In genomic region chr5:113202904-113203716, GRCh38 we compare ENCODE assay signal across 8 cellular contexts.
DNase-seq lines count a peak whose midpoint lies in the region; ATAC-seq and TF ChIP-seq lines count a peak whose summit lies in the region.
"Had no signal": no experiment of that assay in that cellular context is flagged by ENCODE, and none has a peak within 500 bp of the region (broad histone marks: within the 10 kb centered on the region; RNA-seq: fewer than 3 reads in every experiment).

No MANE protein-coding gene starts in this region.

- DNase-seq in NCI-H82 (lab: John Stamatoyannopoulos, UW) = peak; percentile 99
- peak; percentile 91 for DNase-seq in endodermal cell
- peak; percentile 33 for DNase-seq in lung (ENCODE audit: low spot score)
- DNase-seq in vagina (ENCODE audit: extremely low spot score in 2 of 2) = no peak
- no peak for DNase-seq in left colon
- no peak for DNase-seq in erythroblast (lab: John Stamatoyannopoulos, UW)
- DNase-seq in effector memory CD4-positive, alpha-beta T cell = no peak
- DNase-seq: activated CD4-positive, alpha-beta T cell treated with anti-CD3 and anti-CD28 coated beads, Interleukin-2, amount 10 ng/mL, durations not matched to agents 7 days and 5 days had no signal

- H3K36me3 ChIP-seq in endodermal cell (ENCODE audit: control insufficient read depth, insufficient read depth, low read length) (peaks cover 24% of the 10 kb centered on the region), lung (ENCODE audit: control insufficient read depth in 2 of 2, insufficient read depth in 2 of 2, low read length in 2 of 2) (no peaks in the 10 kb centered on the region), vagina (no peaks in the 10 kb centered on the region)
- H3K36me3 ChIP-seq in effector memory CD4-positive, alpha-beta T cell (ENCODE audit: control insufficient read depth, insufficient read depth, low read length) = no peaks in the 10 kb centered on the region

- peak overlapping the region; percentile 77 for H3K4me3 Mint-ChIP-seq in endodermal cell
- H3K4me3 Mint-ChIP-seq: activated CD4-positive, alpha-beta T cell treated with anti-CD3 and anti-CD28 coated beads, Interleukin-2, amount 10 ng/mL, durations not matched to agents 7 days and 5 days had no signal

- TF ChIP-seq POLR2A in vagina (IDR thresholded peaks at IDR 0.05) (no peak), erythroblast (IDR thresholded peaks at IDR 0.05; ENCODE audit: low read length) (no peak)

- H3K9me3 ChIP-seq in endodermal cell (ENCODE audit: control insufficient read depth, low read length) (no peaks in the 10 kb centered on the region), lung (ENCODE audit: control insufficient read depth in 2 of 2, insufficient read depth in 1 of 2, low read length in 1 of 2) (no peaks in the 10 kb centered on the region), vagina (no peaks in the 10 kb centered on the region)
- no peaks in the 10 kb centered on the region for H3K9me3 ChIP-seq in effector memory CD4-positive, alpha-beta T cell (ENCODE audit: control insufficient read depth, low read length)

- peaks cover 73% of the 10 kb centered on the region for H3K4me1 Mint-ChIP-seq in endodermal cell
- H3K4me1 Mint-ChIP-seq: activated CD4-positive, alpha-beta T cell treated with anti-CD3 and anti-CD28 coated beads, Interleukin-2, amount 10 ng/mL, durations not matched to agents 7 days and 5 days had no signal

- peak overlapping the region; percentile 82 for H3K27ac Mint-ChIP-seq in endodermal cell
- H3K27ac Mint-ChIP-seq: activated CD4-positive, alpha-beta T cell treated with anti-CD3 and anti-CD28 coated beads, Interleukin-2, amount 10 ng/mL, durations not matched to agents 7 days and 5 days had no signal

- no peaks in the 10 kb centered on the region for H3K9me3 Mint-ChIP-seq in endodermal cell
- H3K9me3 Mint-ChIP-seq: activated CD4-positive, alpha-beta T cell treated with anti-CD3 and anti-CD28 coated beads, Interleukin-2, amount 10 ng/mL, durations not matched to agents 7 days and 5 days had no signal

- 16 to 37% methylated on average over 10 to 24 of the region's 25 CpGs for WGBS in endodermal cell (ENCODE audit: insufficient coverage in 1 of 2, insufficient read length in 1 of 2), 2 experiments
- WGBS in lung, 2 donors = 74 to 77% methylated on average over 25 of the region's 25 CpGs

- H3K9ac ChIP-seq in endodermal cell (ENCODE audit: extremely low read depth, low read length, poor library complexity, severe bottlenecking) = peak overlapping the region; percentile 69

- ATAC-seq in lung (ENCODE audit: insufficient read depth, low FRiP score) (peak; percentile 49), left colon (no peak)

- H3K4me3 ChIP-seq in endodermal cell (ENCODE audit: low read length) (peak overlapping the region; percentile 96), lung (no peak overlapping the region), vagina (peak overlapping the region in 1 of 2 donors; percentile 11)
- H3K4me3 ChIP-seq in effector memory CD4-positive, alpha-beta T cell (ENCODE audit: insufficient read depth, low read depth, low read length, poor library complexity, severe bottlenecking) = no peak overlapping the region

- H3K36me3 Mint-ChIP-seq in endodermal cell (ENCODE audit: low read depth) = peaks cover 12% of the 10 kb centered on the region

- no peak for TF ChIP-seq CTCF in endodermal cell (conservative IDR thresholded peaks at IDR 0.05)
- TF ChIP-seq CTCF in lung (IDR thresholded peaks at IDR 0.05; ENCODE audit: control extremely low read depth, extremely low read depth) = no peak
- TF ChIP-seq CTCF in vagina (IDR thresholded peaks at IDR 0.05) = no peak

- no peaks in the 10 kb centered on the region for H3K27me3 Mint-ChIP-seq in endodermal cell (ENCODE audit: insufficient read depth)
- H3K27me3 Mint-ChIP-seq: activated CD4-positive, alpha-beta T cell treated with anti-CD3 and anti-CD28 coated beads, Interleukin-2, amount 10 ng/mL, durations not matched to agents 7 days and 5 days had no signal

- H3K27me3 ChIP-seq in endodermal cell (ENCODE audit: control insufficient read depth, insufficient read depth, low read length, poor library complexity, severe bottlenecking) (no peaks in the 10 kb centered on the region), lung (ENCODE audit: control insufficient read depth, insufficient read depth) (no peaks in the 10 kb centered on the region), vagina (no peaks in the 10 kb centered on the region)
- no peaks in the 10 kb centered on the region for H3K27me3 ChIP-seq in effector memory CD4-positive, alpha-beta T cell (replicated peaks; ENCODE audit: control insufficient read depth, insufficient read depth, low read length, poor library complexity, severe bottlenecking)

- H3K4me1 ChIP-seq in endodermal cell (ENCODE audit: control insufficient read depth, insufficient read depth, low read length) (peaks cover 41% of the 10 kb centered on the region), lung (ENCODE audit: control insufficient read depth in 2 of 2, insufficient read depth in 2 of 2, low read length in 2 of 2) (peaks cover 5 to 31% of the 10 kb centered on the region in 2 donors), vagina (peaks cover 64% of the 10 kb centered on the region)
- H3K4me1 ChIP-seq in effector memory CD4-positive, alpha-beta T cell (ENCODE audit: control insufficient read depth, insufficient read depth, low read length, poor library complexity, severe bottlenecking) = no peaks in the 10 kb centered on the region

- peak overlapping the region; percentile 59 for H3K27ac ChIP-seq in endodermal cell (ENCODE audit: low read depth, low read length)
- peak overlapping the region in 1 of 2 donors; percentile 76 for H3K27ac ChIP-seq in lung (ENCODE audit: low read depth in 1 of 2, low read length in 1 of 2)
- peak overlapping the region; percentile 13 for H3K27ac ChIP-seq in vagina
- no peak overlapping the region for H3K27ac ChIP-seq in effector memory CD4-positive, alpha-beta T cell (ENCODE audit: insufficient read depth, low read length, poor library complexity, severe bottlenecking)

- intact Hi-C loops in vagina (cut with DNase I) (no loop called here), left colon (cut with DNase I, micrococcal nuclease) (no loop called here)

Comparison
In these comparisons a context has a peak if more than half of its experiments do, and no peak if none do; other contexts are left out.
1. DNase-seq: peak in NCI-H82 (single experiment), endodermal cell (single experiment) and lung (single experiment); none in vagina (0 of 2), left colon (0 of 2), erythroblast (0 of 2) and effector memory CD4-positive, alpha-beta T cell (0 of 3).